In the genomic region with DNA sequence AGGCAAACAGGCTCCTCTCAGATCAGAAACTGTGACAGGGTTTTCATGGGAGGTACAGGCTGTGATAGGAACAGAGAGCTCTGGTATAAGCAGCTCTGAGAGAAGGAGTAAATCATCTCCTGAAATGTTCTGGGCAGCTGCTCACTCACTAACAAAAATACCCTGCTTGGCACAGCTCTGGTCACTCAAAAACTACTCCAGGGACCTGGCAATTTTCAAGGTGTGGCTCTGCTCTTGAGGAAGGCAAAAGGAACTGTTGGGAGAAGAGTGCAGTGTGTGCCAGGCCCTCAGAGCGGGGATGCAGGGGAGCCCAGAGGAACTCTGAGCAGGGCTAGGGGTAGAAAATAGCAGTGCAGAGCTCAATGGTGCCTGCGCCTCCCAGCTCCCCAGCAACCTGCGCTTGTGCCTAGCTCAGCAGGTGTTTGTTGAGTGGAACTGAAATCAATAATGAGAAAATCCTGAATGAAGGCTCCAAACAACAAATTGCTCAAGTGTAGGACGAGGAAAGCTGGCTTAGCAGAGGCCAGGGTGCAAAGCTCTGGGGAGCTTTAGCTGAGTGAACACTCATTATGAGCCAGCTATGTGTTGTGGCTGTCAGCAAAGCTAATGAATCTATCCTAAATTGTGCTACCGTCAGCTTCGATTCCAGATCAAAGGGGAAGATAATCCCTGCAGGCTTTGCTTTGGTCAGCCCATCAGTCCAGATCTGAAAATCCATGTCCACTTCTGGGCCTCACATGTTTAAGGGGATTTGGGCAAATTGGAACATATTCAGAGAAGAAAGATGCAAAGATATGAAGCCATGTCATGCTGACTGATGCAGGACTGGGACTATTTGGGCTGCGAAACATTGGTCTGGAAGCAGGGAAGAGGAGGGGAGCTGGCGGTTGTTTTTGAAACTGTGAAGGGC, we compare ENCODE assay signal across 16 cellular contexts.
A peak's percentile ranks its signal among the peaks of the same experiment; 100 is the strongest.
DNase-seq lines count a peak whose midpoint lies in the region; ATAC-seq and TF ChIP-seq lines count a peak whose summit lies in the region.
"Had no signal": no experiment of that assay in that cellular context is flagged by ENCODE, and none has a peak within 500 bp of the region (broad histone marks: within the 10 kb centered on the region; RNA-seq: fewer than 3 reads in every experiment).

No MANE protein-coding gene starts in this region.

- no peaks in the 10 kb centered on the region for H3K27me3 Mint-ChIP-seq in brain
- H3K27me3 Mint-ChIP-seq in nephron progenitor cell (ENCODE audit: low read depth, poor library complexity) = peaks cover 4% of the 10 kb centered on the region
- H3K27me3 Mint-ChIP-seq: activated naive CD4-positive, alpha-beta T cell treated with anti-CD3 and anti-CD28 coated beads, Interleukin-2, amount 50 U/mL, for 24 hours; activated T-cell treated with anti-CD3 and anti-CD28 coated beads, Interleukin-2, amount 50 U/mL, for 24 hours had no signal

- TF ChIP-seq CTCF in brain (conservative IDR thresholded peaks at IDR 0.05) (no peak), nephron progenitor cell (IDR thresholded peaks at IDR 0.05) (no peak)

- H3K4me1 Mint-ChIP-seq in brain (peaks cover 25% of the 10 kb centered on the region), nephron progenitor cell (peaks cover 36% of the 10 kb centered on the region)
- H3K4me1 Mint-ChIP-seq: B cell had no signal

- H3K4me3 Mint-ChIP-seq in brain (peak overlapping the region in 1 of 5 experiments; percentile 8), nephron progenitor cell (no peak overlapping the region)
- H3K4me3 Mint-ChIP-seq: activated naive CD4-positive, alpha-beta T cell treated with anti-CD3 and anti-CD28 coated beads, Interleukin-2, amount 50 U/mL, for 24 hours; activated T-cell treated with anti-CD3 and anti-CD28 coated beads, Interleukin-2, amount 50 U/mL, for 24 hours; B cell had no signal

- peak; percentile 79 for DNase-seq in NCI-H1092 treated with DMSO at 0.1 percent for 48 hours (lab: John Stamatoyannopoulos, UW)
- no peak for DNase-seq in nephron progenitor cell
- DNase-seq in effector CD8-positive, alpha-beta T cell (lab: John Stamatoyannopoulos, UW) = no peak
- DNase-seq in stimulated activated naive CD4-positive, alpha-beta T cell (lab: John Stamatoyannopoulos, UW) = no peak
- DNase-seq: activated T-cell treated with anti-CD3 and anti-CD28 coated beads, Interleukin-2, amount 50 U/mL, for 24 hours; brain microvascular endothelial cell; NCI-H1105 treated with DMSO at 0.1 percent for 48 hours; stimulated activated CD4-positive, alpha-beta T cell treated with anti-CD3 and anti-CD28 coated beads, Interleukin-1b, Interleukin-23, amount 100 ng/mL, for 48 hours had no signal

- ATAC-seq in GM19455 (IDR thresholded peaks at IDR 0.05; ENCODE audit: unreplicated experiment) (no peak), HG03159 (IDR thresholded peaks at IDR 0.05; ENCODE audit: unreplicated experiment) (no peak)

- H3K27ac ChIP-seq in stomach smooth muscle (ENCODE audit: low read length) = peak overlapping the region; percentile 78
- H3K27ac ChIP-seq: brain microvascular endothelial cell, KMS-11, right atrium auricular region had no signal

- peak overlapping the region in 1 of 2 donors; percentile 40 for H3K4me3 ChIP-seq in stomach smooth muscle (ENCODE audit: low read length in 2 of 2)
- H3K4me3 ChIP-seq: right atrium auricular region had no signal

- peaks cover 0 to 3% (median 0%) of the 10 kb centered on the region in 5 experiments for H3K9me3 Mint-ChIP-seq in brain
- H3K9me3 Mint-ChIP-seq in nephron progenitor cell = no peaks in the 10 kb centered on the region
- H3K9me3 Mint-ChIP-seq: activated naive CD4-positive, alpha-beta T cell treated with anti-CD3 and anti-CD28 coated beads, Interleukin-2, amount 50 U/mL, for 24 hours; activated T-cell treated with anti-CD3 and anti-CD28 coated beads, Interleukin-2, amount 50 U/mL, for 24 hours had no signal

- H3K36me3 ChIP-seq in stomach smooth muscle (ENCODE audit: control insufficient read depth in 2 of 2, insufficient read depth in 2 of 2, low read length in 2 of 2) = no peaks in the 10 kb centered on the region
- H3K36me3 ChIP-seq: brain microvascular endothelial cell, right atrium auricular region had no signal

- H3K9ac ChIP-seq in stomach smooth muscle (ENCODE audit: low read length in 2 of 2) = no peak overlapping the region
- H3K9ac ChIP-seq: KMS-11 had no signal

- H3K27ac Mint-ChIP-seq in brain (peak overlapping the region in 3 of 5 experiments; percentile 46 to 84 (median 49)), nephron progenitor cell (peak overlapping the region; percentile 88)
- H3K27ac Mint-ChIP-seq: activated T-cell treated with anti-CD3 and anti-CD28 coated beads, Interleukin-2, amount 50 U/mL, for 24 hours; B cell had no signal

- H3K36me3 Mint-ChIP-seq in brain (no peaks in the 10 kb centered on the region), nephron progenitor cell (ENCODE audit: low read depth) (no peaks in the 10 kb centered on the region)
- H3K36me3 Mint-ChIP-seq: activated naive CD4-positive, alpha-beta T cell treated with anti-CD3 and anti-CD28 coated beads, Interleukin-2, amount 50 U/mL, for 24 hours had no signal

- no peaks in the 10 kb centered on the region for H3K9me3 ChIP-seq in stomach smooth muscle (ENCODE audit: control insufficient read depth in 2 of 2, low read length in 2 of 2)
- H3K9me3 ChIP-seq: right atrium auricular region had no signal

- no peaks in the 10 kb centered on the region for H3K27me3 ChIP-seq in stomach smooth muscle (ENCODE audit: control insufficient read depth in 1 of 2, insufficient read depth in 2 of 2, low read length in 2 of 2)
- H3K27me3 ChIP-seq: brain microvascular endothelial cell, right atrium auricular region had no signal

- peaks cover 29% of the 10 kb centered on the region for H3K4me1 ChIP-seq in stomach smooth muscle (ENCODE audit: control insufficient read depth, insufficient read depth, low read length)
- H3K4me1 ChIP-seq: right atrium auricular region had no signal
